ENCODE assay signal across 13 cellular contexts in genomic region chr20:17655865-17656489, GRCh38. TPM values are rescaled to one million over a fixed set of nuclear protein-coding genes. Genes with fewer than 3 reads are reported as not detected.
A peak's percentile ranks its signal among the peaks of the same experiment; 100 is the strongest.
DNase-seq lines count a peak whose midpoint lies in the region; TF ChIP-seq lines count a peak whose summit lies in the region.
"Had no signal": no experiment of that assay in that cellular context is flagged by ENCODE, and none has a peak within 500 bp of the region (broad histone marks: within the 10 kb centered on the region; RNA-seq: fewer than 3 reads in every experiment).

No MANE protein-coding gene starts in this region.

- no peaks in the 10 kb centered on the region for H3K27me3 Mint-ChIP-seq in MCF 10A (ENCODE audit: insufficient read depth, unreplicated experiment)

- H3K9me3 ChIP-seq in breast epithelium (no peaks in the 10 kb centered on the region), tibial artery (no peaks in the 10 kb centered on the region)
- H3K9me3 ChIP-seq: left ventricle myocardium inferior had no signal

- POLR2A ChIA-PET in MCF 10A (lab: Yijun Ruan, JAX), result interaction anchor here (0.6 to 1.1 kb wide), 4 partner anchors 17 to 1952 kb away, joined by 3 read pairs; no protein-coding TSS in a partner anchor

- peaks cover 50% of the 10 kb centered on the region for H3K36me3 Mint-ChIP-seq in MCF 10A (ENCODE audit: insufficient read depth, unreplicated experiment)

- CTCF ChIA-PET in MCF 10A (lab: Yijun Ruan, JAX), result interaction anchor here (0.6 to 3.2 kb wide), 16 partner anchors 11 to 242 kb away, joined by 3 to 25 read pairs (median 4); partner anchors contain the start of gene RRBP1

- DNase-seq in MCF 10A (ENCODE audit: unreplicated experiment) (peak; percentile 46), breast epithelium (ENCODE audit: low spot score in 2 of 2) (no peak), RKO (ENCODE audit: low spot score) (peak; percentile 30), epithelial cell of esophagus (ENCODE audit: low read depth) (peak; percentile 48), tibial artery (peak; percentile 15 to 46), ureter (ENCODE audit: low spot score) (no peak), cortex of kidney (lab: John Stamatoyannopoulos, UW) (no peak), NCI-H2227 (lab: John Stamatoyannopoulos, UW; ENCODE audit: unreplicated experiment) (no peak)
- DNase-seq: activated CD8-positive, alpha-beta memory T cell treated with anti-CD3 and anti-CD28 coated beads, Interleukin-2, amount 50 U/mL, for 48 hours; amygdala; left ventricle myocardium inferior; NCI-H1048 had no signal

- TF ChIP-seq POLR2A in breast epithelium (IDR thresholded peaks at IDR 0.05), result no peak

- no peak overlapping the region for H3K27ac ChIP-seq in breast epithelium
- H3K27ac ChIP-seq in tibial artery, result peak overlapping the region; percentile 23 to 29
- H3K27ac ChIP-seq: HL-60, left ventricle myocardium inferior had no signal

- no peaks in the 10 kb centered on the region for H3K36me3 ChIP-seq in breast epithelium
- peaks cover 8 to 20% (median 12%) of the 10 kb centered on the region in 3 donors for H3K36me3 ChIP-seq in tibial artery

- H3K4me3 ChIP-seq in breast epithelium (no peak overlapping the region), epithelial cell of esophagus (ENCODE audit: low read length) (no peak overlapping the region), tibial artery (no peak overlapping the region)
- H3K4me3 ChIP-seq: left ventricle myocardium inferior had no signal

- H3K9me3 Mint-ChIP-seq in MCF 10A (ENCODE audit: unreplicated experiment), result no peaks in the 10 kb centered on the region

- H3K4me1 ChIP-seq in breast epithelium, result no peaks in the 10 kb centered on the region
- peaks cover 0 to 44% (median 25%) of the 10 kb centered on the region in 4 donors for H3K4me1 ChIP-seq in tibial artery

- intact Hi-C loops in MCF 10A (cut with micrococcal nuclease), result loop anchor here (1.0 kb wide), 1 partner anchor 242 kb away; no protein-coding TSS in a partner anchor
- intact Hi-C loops in breast epithelium (cut with DNase I; ENCODE audit: low total_unique reads), result no loop called here
- intact Hi-C loops in tibial artery (cut with DNase I; ENCODE audit: low total_unique reads), result no loop called here

- H3K27me3 ChIP-seq in breast epithelium, result no peaks in the 10 kb centered on the region
- no peaks in the 10 kb centered on the region for H3K27me3 ChIP-seq in tibial artery

- no peak overlapping the region for H3K4me3 Mint-ChIP-seq in MCF 10A (ENCODE audit: unreplicated experiment)

- BruUV-seq in MCF 10A (replicated peaks; lab: Mats Ljungman, UMichigan), result no TSS peak

- TF ChIP-seq CTCF in MCF 10A (IDR thresholded peaks at IDR 0.05; ENCODE audit: unreplicated experiment) (no peak), breast epithelium (IDR thresholded peaks at IDR 0.05) (no peak), epithelial cell of esophagus (IDR thresholded peaks at IDR 0.05; ENCODE audit: insufficient read depth, low read depth, low read length, missing control alignments) (no peak), tibial artery (IDR thresholded peaks at IDR 0.05) (no peak)

- peak overlapping the region; percentile 9 for H3K27ac Mint-ChIP-seq in MCF 10A (ENCODE audit: low read depth, unreplicated experiment)

- H3K4me1 Mint-ChIP-seq in MCF 10A (ENCODE audit: insufficient read depth, unreplicated experiment), result peaks cover 15% of the 10 kb centered on the region

RNA-seq across cellular contexts. Expression of gene RRBP1, which starts 26.1 kb away (rescaled TPM):
- total RNA-seq in MCF 10A (2022), result 203 and 244 TPM in 2 replicates
- 10 to 100 TPM; 49.8 to 92.4 (median 78.0) TPM for total RNA-seq in breast epithelium
- 144 TPM for total RNA-seq in ureter

RNA-seq across cellular contexts. Expression of gene BANF2, which starts 43.8 kb away (rescaled TPM):
- not detected in 2 replicates for total RNA-seq in MCF 10A (2022)
- not detected for total RNA-seq in breast epithelium
- total RNA-seq in ureter, result not detected
- total RNA-seq: left ventricle myocardium inferior had no signal

Comparison
In these comparisons a context has a peak if more than half of its experiments do, and no peak if none do; other contexts are left out.
1. DNase-seq: peak in MCF 10A (single experiment), RKO (single experiment), epithelial cell of esophagus (single experiment) and tibial artery (2 of 2); none in breast epithelium (0 of 2), ureter (single experiment), cortex of kidney (single experiment) and NCI-H2227 (single experiment).
2. H3K27ac ChIP-seq: peak in tibial artery (2 of 2); none in breast epithelium (0 of 2).